Comparison of ENCODE assay signal across 15 cellular contexts in genomic region chr2:216298719-216299118, GRCh38.
A peak's percentile ranks its signal among the peaks of the same experiment; 100 is the strongest.
DNase-seq lines count a peak whose midpoint lies in the region; ATAC-seq and TF ChIP-seq lines count a peak whose summit lies in the region.
"Had no signal": no experiment of that assay in that cellular context is flagged by ENCODE, and none has a peak within 500 bp of the region (broad histone marks: within the 10 kb centered on the region; RNA-seq: fewer than 3 reads in every experiment).

No MANE protein-coding gene starts in this region.

- no peaks in the 10 kb centered on the region for H3K27me3 ChIP-seq in osteoblast (ENCODE audit: insufficient read depth, low read length)
- H3K27me3 ChIP-seq: dorsolateral prefrontal cortex had no signal

- H3K27ac Mint-ChIP-seq in T-helper 2 cell treated with Interferon-gamma antibody and Interleukin-4, amounts not matched to agents 5 μg/mL and 100 μg/mL, for 36 hours, result no peak overlapping the region
- H3K27ac Mint-ChIP-seq in T-helper 17 cell, result no peak overlapping the region
- H3K27ac Mint-ChIP-seq: activated naive CD4-positive, alpha-beta T cell treated with anti-CD3 and anti-CD28 coated beads for 36 hours; natural killer cell had no signal

- H4K20me1 ChIP-seq in osteoblast (ENCODE audit: insufficient read depth, low read length), result no peaks in the 10 kb centered on the region

- H3K27me3 Mint-ChIP-seq in T-helper 2 cell treated with Interferon-gamma antibody and Interleukin-4, amounts not matched to agents 5 μg/mL and 100 μg/mL, for 36 hours (ENCODE audit: low read depth), result peaks cover 5% of the 10 kb centered on the region
- H3K27me3 Mint-ChIP-seq in T-helper 17 cell, result peaks cover 14% of the 10 kb centered on the region

- H3K79me2 ChIP-seq in osteoblast (ENCODE audit: insufficient read depth, low read length), result peaks cover 2% of the 10 kb centered on the region

- no peaks in the 10 kb centered on the region for H3K9me3 ChIP-seq in osteoblast (ENCODE audit: low read depth, low read length)
- H3K9me3 ChIP-seq in T-helper 17 cell (ENCODE audit: control insufficient read depth, low read length, poor library complexity, severe bottlenecking), result no peaks in the 10 kb centered on the region
- H3K9me3 ChIP-seq: gastroesophageal sphincter had no signal

- no peak overlapping the region for H3K4me3 Mint-ChIP-seq in T-helper 2 cell treated with Interferon-gamma antibody and Interleukin-4, amounts not matched to agents 5 μg/mL and 100 μg/mL, for 36 hours
- no peak overlapping the region for H3K4me3 Mint-ChIP-seq in T-helper 17 cell
- H3K4me3 Mint-ChIP-seq: activated naive CD4-positive, alpha-beta T cell treated with anti-CD3 and anti-CD28 coated beads for 36 hours; natural killer cell had no signal

- H3K4me2 ChIP-seq in osteoblast (ENCODE audit: insufficient read depth, low read length), result peak overlapping the region; percentile 41

- DNase-seq in ELR (ENCODE audit: low read depth) (peak; percentile 95), RWPE1 (ENCODE audit: low spot score) (peak; percentile 69), epithelial cell of esophagus (ENCODE audit: low read depth) (peak; percentile 80), osteoblast (ENCODE audit: insufficient read length, low spot score, missing footprints) (peak; percentile 76), NCI-H1694 treated with DMSO at 0.1 percent for 48 hours (lab: John Stamatoyannopoulos, UW) (no peak), T-helper 17 cell (no peak)
- DNase-seq in activated CD4-positive, alpha-beta T cell treated with anti-CD3 and anti-CD28 coated beads, Interleukin-2, amount 50 U/mL, for 48 hours, result no peak
- DNase-seq in T-helper 2 cell treated with Interferon-gamma antibody and Interleukin-4, amounts not matched to agents 5 μg/mL and 100 μg/mL, for 36 hours (ENCODE audit: low spot score), result no peak
- DNase-seq: activated naive CD4-positive, alpha-beta T cell treated with anti-CD3 and anti-CD28 coated beads for 36 hours; dorsolateral prefrontal cortex; natural killer cell; NCI-H1436; NCI-H524 treated with DMSO at 0.1 percent for 48 hours; small intestine had no signal

- peaks cover 26% of the 10 kb centered on the region for H3K4me1 ChIP-seq in osteoblast (ENCODE audit: insufficient read depth, low read length)
- H3K4me1 ChIP-seq: gastroesophageal sphincter had no signal

- H3K36me3 ChIP-seq in osteoblast (ENCODE audit: insufficient read depth, low read length), result no peaks in the 10 kb centered on the region
- H3K36me3 ChIP-seq: gastroesophageal sphincter had no signal

- no peaks in the 10 kb centered on the region for H3K9me3 Mint-ChIP-seq in T-helper 2 cell treated with Interferon-gamma antibody and Interleukin-4, amounts not matched to agents 5 μg/mL and 100 μg/mL, for 36 hours
- H3K9me3 Mint-ChIP-seq: activated naive CD4-positive, alpha-beta T cell treated with anti-CD3 and anti-CD28 coated beads for 36 hours; natural killer cell had no signal

- H3K4me3 ChIP-seq in epithelial cell of esophagus (ENCODE audit: low read length) (no peak overlapping the region), osteoblast (ENCODE audit: insufficient read depth, low read length) (no peak overlapping the region)
- H3K4me3 ChIP-seq: dorsolateral prefrontal cortex, gastroesophageal sphincter had no signal

- CTCF ChIA-PET in RWPE1 (lab: Yijun Ruan, JAX), result no interaction called here

- peaks cover 5% of the 10 kb centered on the region for H3K4me1 Mint-ChIP-seq in T-helper 2 cell treated with Interferon-gamma antibody and Interleukin-4, amounts not matched to agents 5 μg/mL and 100 μg/mL, for 36 hours (ENCODE audit: low read depth)
- H3K4me1 Mint-ChIP-seq in T-helper 17 cell, result peaks cover 4% of the 10 kb centered on the region

- no peak overlapping the region for H2AFZ ChIP-seq in osteoblast (ENCODE audit: low read length)

- TF ChIP-seq CTCF in RWPE1 (conservative IDR thresholded peaks at IDR 0.05; ENCODE audit: low read depth) (no peak), epithelial cell of esophagus (IDR thresholded peaks at IDR 0.05; ENCODE audit: insufficient read depth, low read depth, low read length, missing control alignments) (no peak), osteoblast (IDR thresholded peaks at IDR 0.05; ENCODE audit: extremely low read depth, low read depth, low read length) (no peak)

- ATAC-seq in T-helper 17 cell, result no peak
- ATAC-seq: gastroesophageal sphincter, natural killer cell had no signal

- POLR2A ChIA-PET in RWPE1 (lab: Yijun Ruan, JAX; ENCODE audit: low non-redundant PET), result no interaction called here

- H3K36me3 Mint-ChIP-seq in T-helper 2 cell treated with Interferon-gamma antibody and Interleukin-4, amounts not matched to agents 5 μg/mL and 100 μg/mL, for 36 hours (ENCODE audit: low read depth), result no peaks in the 10 kb centered on the region
- no peaks in the 10 kb centered on the region for H3K36me3 Mint-ChIP-seq in T-helper 17 cell (ENCODE audit: low read depth)
- H3K36me3 Mint-ChIP-seq: natural killer cell had no signal

- H3K27ac ChIP-seq in RWPE1 (no peak overlapping the region), osteoblast (ENCODE audit: low read depth, low read length) (peak overlapping the region; percentile 89)
- H3K27ac ChIP-seq: dorsolateral prefrontal cortex, gastroesophageal sphincter had no signal

Comparison
In these comparisons a context has a peak if more than half of its experiments do, and no peak if none do; other contexts are left out.
1. DNase-seq: peak in ELR (single experiment), RWPE1 (single experiment), epithelial cell of esophagus (single experiment) and osteoblast (single experiment); none in activated CD4-positive, alpha-beta T cell treated with anti-CD3 and anti-CD28 coated beads, Interleukin-2, amount 50 U/mL, for 48 hours (0 of 2), T-helper 2 cell treated with Interferon-gamma antibody and Interleukin-4, amounts not matched to agents 5 μg/mL and 100 μg/mL, for 36 hours (single experiment), NCI-H1694 treated with DMSO at 0.1 percent for 48 hours (single experiment) and T-helper 17 cell (0 of 3).